1 cellular context compared by ENCODE assay signal in genomic region chr15:55289573-55290360, GRCh38.
A peak's percentile ranks its signal among the peaks of the same experiment; 100 is the strongest.
TF ChIP-seq lines count a peak whose summit lies in the region.

Gene RAB27A (minus strand): TSS chr15:55289813. CDS start chr15:55234934, 54,879 bp downstream.

TF ChIP-seq in HepG2, 621 proteins besides CTCF, POLR2A, EP300 and RAD21 (continued from another document and continues in another):
- TF ChIP-seq GABPA (IDR thresholded peaks at IDR 0.05; ENCODE audit: low read depth, low read length) (no peak; the same call in 1 of the 2 replicates), GABPA (CRISPR knock-in tag; IDR thresholded peaks at IDR 0.05; ENCODE audit: low read depth) (peak; percentile 26; the same call in 1 of the 2 replicates), ZFP91 (CRISPR knock-in tag; IDR thresholded peaks at IDR 0.05; ENCODE audit: borderline replicate concordance) (peak; percentile 18; the same call in 1 of the 2 replicates), MAFG (CRISPR knock-in tag; IDR thresholded peaks at IDR 0.05) (no peak), ARNT2 (CRISPR knock-in tag; IDR thresholded peaks at IDR 0.05; ENCODE audit: low read depth) (peak; percentile 47), ZNF543 (CRISPR knock-in tag; IDR thresholded peaks at IDR 0.05) (peak; percentile 15; the same call in 1 of the 2 replicates), SRF (IDR thresholded peaks at IDR 0.05; ENCODE audit: low read depth, low read length) (peak; percentile 16; the same call in 1 of the 2 replicates), ZFX (CRISPR knock-in tag; IDR thresholded peaks at IDR 0.05; ENCODE audit: low read depth) (peak; percentile 61; the same call in 1 of the 2 replicates), RERE (CRISPR knock-in tag; IDR thresholded peaks at IDR 0.05; ENCODE audit: low read depth) (0 out of 2 replicates have a peak, but pooled peaks have one; percentile 9), ZNF501 (CRISPR knock-in tag; IDR thresholded peaks at IDR 0.05) (peak; percentile 30; the same call in 1 of the 2 replicates), ZFP36L1 (CRISPR knock-in tag; IDR thresholded peaks at IDR 0.05) (no peak), SMYD3 (CRISPR knock-in tag; IDR thresholded peaks at IDR 0.05) (0 out of 2 replicates have a peak, but pooled peaks have one; percentile 51), ZHX2 (IDR thresholded peaks at IDR 0.05; ENCODE audit: low read depth) (no peak), ZHX2 (CRISPR knock-in tag; IDR thresholded peaks at IDR 0.05; ENCODE audit: borderline replicate concordance) (peak; percentile 51; the same call in 1 of the 2 replicates), ZNF136 (CRISPR knock-in tag; IDR thresholded peaks at IDR 0.05; ENCODE audit: low read depth) (0 out of 2 replicates have a peak, but pooled peaks have one; percentile 33), HOXA5 (CRISPR knock-in tag; IDR thresholded peaks at IDR 0.05) (peak; percentile 2), KLF12 (CRISPR knock-in tag; IDR thresholded peaks at IDR 0.05; ENCODE audit: borderline replicate concordance) (peak; percentile 76; the same call in 1 of the 2 replicates), ZMAT3 (CRISPR knock-in tag; conservative IDR thresholded peaks at IDR 0.05) (peak; percentile 28; the same call in 1 of the 2 replicates), RBFOX2 (IDR thresholded peaks at IDR 0.05; ENCODE audit: low read depth, low read length) (peak; percentile 40; the same call in 1 of the 2 replicates), ZNF556 (CRISPR knock-in tag; IDR thresholded peaks at IDR 0.05; ENCODE audit: borderline replicate concordance) (0 out of 2 replicates have a peak, but pooled peaks have one; percentile 22), HDAC1 (CRISPR knock-in tag; IDR thresholded peaks at IDR 0.05) (0 out of 2 replicates have a peak, but pooled peaks have one; percentile 2), ASH2L (IDR thresholded peaks at IDR 0.05; ENCODE audit: insufficient read length, low read depth, low read length) (peak; percentile 72), ZFP36L2 (CRISPR knock-in tag; IDR thresholded peaks at IDR 0.05) (no peak), KMT2A (CRISPR knock-in tag; IDR thresholded peaks at IDR 0.05) (0 out of 2 replicates have a peak, but pooled peaks have one; percentile 4), TGIF2 (CRISPR knock-in tag; IDR thresholded peaks at IDR 0.05) (peak; percentile 25; the same call in 1 of the 2 replicates), XBP1 (CRISPR knock-in tag; IDR thresholded peaks at IDR 0.05) (no peak)
- TF ChIP-seq, protein P1, sequence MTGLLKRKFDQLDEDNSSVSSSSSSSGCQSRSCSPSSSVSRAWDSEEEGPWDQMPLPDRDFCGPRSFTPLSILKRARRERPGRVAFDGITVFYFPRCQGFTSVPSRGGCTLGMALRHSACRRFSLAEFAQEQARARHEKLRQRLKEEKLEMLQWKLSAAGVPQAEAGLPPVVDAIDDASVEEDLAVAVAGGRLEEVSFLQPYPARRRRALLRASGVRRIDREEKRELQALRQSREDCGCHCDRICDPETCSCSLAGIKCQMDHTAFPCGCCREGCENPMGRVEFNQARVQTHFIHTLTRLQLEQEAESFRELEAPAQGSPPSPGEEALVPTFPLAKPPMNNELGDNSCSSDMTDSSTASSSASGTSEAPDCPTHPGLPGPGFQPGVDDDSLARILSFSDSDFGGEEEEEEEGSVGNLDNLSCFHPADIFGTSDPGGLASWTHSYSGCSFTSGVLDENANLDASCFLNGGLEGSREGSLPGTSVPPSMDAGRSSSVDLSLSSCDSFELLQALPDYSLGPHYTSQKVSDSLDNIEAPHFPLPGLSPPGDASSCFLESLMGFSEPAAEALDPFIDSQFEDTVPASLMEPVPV (CRISPR knock-in tag; IDR thresholded peaks at IDR 0.05), result 0 out of 2 replicates have a peak, but pooled peaks have one; percentile 28
- TF ChIP-seq, protein P2, sequence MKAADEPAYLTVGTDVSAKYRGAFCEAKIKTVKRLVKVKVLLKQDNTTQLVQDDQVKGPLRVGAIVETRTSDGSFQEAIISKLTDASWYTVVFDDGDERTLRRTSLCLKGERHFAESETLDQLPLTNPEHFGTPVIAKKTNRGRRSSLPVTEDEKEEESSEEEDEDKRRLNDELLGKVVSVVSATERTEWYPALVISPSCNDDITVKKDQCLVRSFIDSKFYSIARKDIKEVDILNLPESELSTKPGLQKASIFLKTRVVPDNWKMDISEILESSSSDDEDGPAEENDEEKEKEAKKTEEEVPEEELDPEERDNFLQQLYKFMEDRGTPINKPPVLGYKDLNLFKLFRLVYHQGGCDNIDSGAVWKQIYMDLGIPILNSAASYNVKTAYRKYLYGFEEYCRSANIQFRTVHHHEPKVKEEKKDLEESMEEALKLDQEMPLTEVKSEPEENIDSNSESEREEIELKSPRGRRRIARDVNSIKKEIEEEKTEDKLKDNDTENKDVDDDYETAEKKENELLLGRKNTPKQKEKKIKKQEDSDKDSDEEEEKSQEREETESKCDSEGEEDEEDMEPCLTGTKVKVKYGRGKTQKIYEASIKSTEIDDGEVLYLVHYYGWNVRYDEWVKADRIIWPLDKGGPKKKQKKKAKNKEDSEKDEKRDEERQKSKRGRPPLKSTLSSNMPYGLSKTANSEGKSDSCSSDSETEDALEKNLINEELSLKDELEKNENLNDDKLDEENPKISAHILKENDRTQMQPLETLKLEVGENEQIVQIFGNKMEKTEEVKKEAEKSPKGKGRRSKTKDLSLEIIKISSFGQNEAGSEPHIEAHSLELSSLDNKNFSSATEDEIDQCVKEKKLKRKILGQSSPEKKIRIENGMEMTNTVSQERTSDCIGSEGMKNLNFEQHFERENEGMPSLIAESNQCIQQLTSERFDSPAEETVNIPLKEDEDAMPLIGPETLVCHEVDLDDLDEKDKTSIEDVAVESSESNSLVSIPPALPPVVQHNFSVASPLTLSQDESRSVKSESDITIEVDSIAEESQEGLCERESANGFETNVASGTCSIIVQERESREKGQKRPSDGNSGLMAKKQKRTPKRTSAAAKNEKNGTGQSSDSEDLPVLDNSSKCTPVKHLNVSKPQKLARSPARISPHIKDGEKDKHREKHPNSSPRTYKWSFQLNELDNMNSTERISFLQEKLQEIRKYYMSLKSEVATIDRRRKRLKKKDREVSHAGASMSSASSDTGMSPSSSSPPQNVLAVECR (CRISPR knock-in tag; IDR thresholded peaks at IDR 0.05; ENCODE audit: borderline replicate concordance), result no peak; the same call in 1 of the 2 replicates
- TF ChIP-seq, protein P3, sequence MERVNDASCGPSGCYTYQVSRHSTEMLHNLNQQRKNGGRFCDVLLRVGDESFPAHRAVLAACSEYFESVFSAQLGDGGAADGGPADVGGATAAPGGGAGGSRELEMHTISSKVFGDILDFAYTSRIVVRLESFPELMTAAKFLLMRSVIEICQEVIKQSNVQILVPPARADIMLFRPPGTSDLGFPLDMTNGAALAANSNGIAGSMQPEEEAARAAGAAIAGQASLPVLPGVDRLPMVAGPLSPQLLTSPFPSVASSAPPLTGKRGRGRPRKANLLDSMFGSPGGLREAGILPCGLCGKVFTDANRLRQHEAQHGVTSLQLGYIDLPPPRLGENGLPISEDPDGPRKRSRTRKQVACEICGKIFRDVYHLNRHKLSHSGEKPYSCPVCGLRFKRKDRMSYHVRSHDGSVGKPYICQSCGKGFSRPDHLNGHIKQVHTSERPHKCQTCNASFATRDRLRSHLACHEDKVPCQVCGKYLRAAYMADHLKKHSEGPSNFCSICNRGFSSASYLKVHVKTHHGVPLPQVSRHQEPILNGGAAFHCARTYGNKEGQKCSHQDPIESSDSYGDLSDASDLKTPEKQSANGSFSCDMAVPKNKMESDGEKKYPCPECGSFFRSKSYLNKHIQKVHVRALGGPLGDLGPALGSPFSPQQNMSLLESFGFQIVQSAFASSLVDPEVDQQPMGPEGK (CRISPR knock-in tag; IDR thresholded peaks at IDR 0.05), result peak; percentile 69
- TF ChIP-seq, protein P4, sequence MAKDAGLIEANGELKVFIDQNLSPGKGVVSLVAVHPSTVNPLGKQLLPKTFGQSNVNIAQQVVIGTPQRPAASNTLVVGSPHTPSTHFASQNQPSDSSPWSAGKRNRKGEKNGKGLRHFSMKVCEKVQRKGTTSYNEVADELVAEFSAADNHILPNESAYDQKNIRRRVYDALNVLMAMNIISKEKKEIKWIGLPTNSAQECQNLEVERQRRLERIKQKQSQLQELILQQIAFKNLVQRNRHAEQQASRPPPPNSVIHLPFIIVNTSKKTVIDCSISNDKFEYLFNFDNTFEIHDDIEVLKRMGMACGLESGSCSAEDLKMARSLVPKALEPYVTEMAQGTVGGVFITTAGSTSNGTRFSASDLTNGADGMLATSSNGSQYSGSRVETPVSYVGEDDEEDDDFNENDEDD (CRISPR knock-in tag; IDR thresholded peaks at IDR 0.05; ENCODE audit: borderline replicate concordance), result peak; percentile 53; the same call in 1 of the 2 replicates
